Comparison of ENCODE assay signal across 1 cellular context in genomic region chr11:6569706-6570105, GRCh38.
TF ChIP-seq lines count a peak whose summit lies in the region.

No MANE protein-coding gene starts in this region.

TF ChIP-seq in K562, 482 proteins besides CTCF, POLR2A, EP300 and RAD21 (continued from another document):
- no peak for TF ChIP-seq ZFP30 (CRISPR knock-in tag; IDR thresholded peaks at IDR 0.05; ENCODE audit: borderline replicate concordance)
- TF ChIP-seq U2AF2 (optimal IDR thresholded peaks at IDR 0.05; ENCODE audit: low read depth, low read length) = no peak
- TF ChIP-seq MTF1 (CRISPR knock-in tag; IDR thresholded peaks at IDR 0.05; ENCODE audit: borderline replicate concordance) = no peak
- TF ChIP-seq ILK (tag; IDR thresholded peaks at IDR 0.05; ENCODE audit: borderline replicate concordance, low read depth) = no peak
- TF ChIP-seq ZNF785 (CRISPR knock-in tag; IDR thresholded peaks at IDR 0.05) = no peak
- no peak for TF ChIP-seq ZEB2 (IDR thresholded peaks at IDR 0.05)
- no peak for TF ChIP-seq CHCHD3 (CRISPR knock-in tag; IDR thresholded peaks at IDR 0.05)
